24 cellular contexts compared by ENCODE assay signal in the genomic region with DNA sequence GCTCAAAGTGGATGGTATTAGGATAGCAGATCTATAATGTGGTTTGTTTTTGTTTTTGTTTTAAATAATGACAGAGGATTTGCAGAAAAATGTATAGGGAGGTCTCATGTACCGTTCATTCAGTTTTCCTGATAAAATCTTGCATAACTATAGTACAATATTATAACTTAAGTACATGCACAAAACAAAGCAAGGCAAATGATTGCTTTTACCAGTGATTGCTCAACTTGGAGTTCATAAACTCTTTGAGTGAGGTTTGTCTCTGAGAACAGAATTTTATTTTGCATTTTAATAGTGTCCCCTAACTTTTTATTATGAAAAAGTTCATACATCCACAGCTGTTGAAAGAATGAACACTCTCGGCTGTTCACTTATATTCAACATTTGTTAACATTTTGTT.
DNase-seq lines count a peak whose midpoint lies in the region; ATAC-seq and TF ChIP-seq lines count a peak whose summit lies in the region.
"Had no signal": no experiment of that assay in that cellular context is flagged by ENCODE, and none has a peak within 500 bp of the region (broad histone marks: within the 10 kb centered on the region; RNA-seq: fewer than 3 reads in every experiment).

No MANE protein-coding gene starts in this region.

- no peak for TF ChIP-seq CTCF in HFFc6 (IDR thresholded peaks at IDR 0.05)
- no peak for TF ChIP-seq CTCF in glutamatergic neuron (IDR thresholded peaks at IDR 0.05; ENCODE audit: partially characterized antibody, unreplicated experiment)
- no peak for TF ChIP-seq CTCF in neutrophil (IDR thresholded peaks at IDR 0.05)

- H3K9me3 ChIP-seq in adipocyte (ENCODE audit: control insufficient read depth, low read length): no peaks in the 10 kb centered on the region
- no peaks in the 10 kb centered on the region for H3K9me3 ChIP-seq in neutrophil
- no peaks in the 10 kb centered on the region for H3K9me3 ChIP-seq in effector memory CD4-positive, alpha-beta T cell (ENCODE audit: control insufficient read depth, low read length)
- H3K9me3 ChIP-seq: BLaER1 treated with 17β-estradiol and CSF1 and Interleukin-3, amounts not matched to agents 10 nM and 100 nM; right lobe of liver had no signal

- H3K9me3 Mint-ChIP-seq in HFFc6 (no peaks in the 10 kb centered on the region), glutamatergic neuron (ENCODE audit: unreplicated experiment) (peaks cover 23% of the 10 kb centered on the region)
- no peaks in the 10 kb centered on the region for H3K9me3 Mint-ChIP-seq in activated T-cell treated with anti-CD3 and anti-CD28 coated beads, Interleukin-2, amount 50 U/mL, for 4 hours
- H3K9me3 Mint-ChIP-seq: activated CD4-positive, alpha-beta memory T cell treated with anti-CD3 and anti-CD28 coated beads, Interleukin-2, amount 10 ng/mL, durations not matched to agents 7 days and 5 days; natural killer cell treated with Interleukin-12 subunit alpha and Interleukin-12 subunit beta and Interleukin-15 and Interleukin-18, amount 100 ng/mL, for 72 hours; T-helper 1 cell treated with Interleukin-12 subunit alpha and Interleukin-12 subunit beta and Interleukin-4 antibody, amounts not matched to agents 30 μg/mL and 1 μg/mL, for 36 hours had no signal

- no peak overlapping the region for H3K9ac ChIP-seq in adipocyte (ENCODE audit: low read length)
- H3K9ac ChIP-seq: BLaER1 treated with 17β-estradiol and CSF1 and Interleukin-3, amounts not matched to agents 10 nM and 100 nM had no signal

- peak overlapping the region; percentile 28 for H3K27ac ChIP-seq in neutrophil
- H3K27ac ChIP-seq in effector memory CD4-positive, alpha-beta T cell (ENCODE audit: insufficient read depth, low read length, poor library complexity, severe bottlenecking): no peak overlapping the region
- H3K27ac ChIP-seq: BLaER1 treated with 17β-estradiol and CSF1 and Interleukin-3, amounts not matched to agents 10 nM and 100 nM; brain microvascular endothelial cell; right lobe of liver had no signal

- H3K4me3 ChIP-seq in adipocyte (ENCODE audit: low read length) (no peak overlapping the region), neutrophil (ENCODE audit: low read depth in 1 of 2, low read length in 1 of 2) (no peak overlapping the region)
- no peak overlapping the region for H3K4me3 ChIP-seq in effector memory CD4-positive, alpha-beta T cell (ENCODE audit: insufficient read depth, low read depth, low read length, poor library complexity, severe bottlenecking)
- H3K4me3 ChIP-seq: BLaER1 treated with 17β-estradiol and CSF1 and Interleukin-3, amounts not matched to agents 10 nM and 100 nM; right lobe of liver had no signal

- peak overlapping the region; percentile 62 for H3K27ac Mint-ChIP-seq in HFFc6
- peak overlapping the region; percentile 98 for H3K27ac Mint-ChIP-seq in glutamatergic neuron (ENCODE audit: unreplicated experiment)
- H3K27ac Mint-ChIP-seq: activated CD4-positive, alpha-beta memory T cell treated with anti-CD3 and anti-CD28 coated beads, Interleukin-2, amount 10 ng/mL, durations not matched to agents 7 days and 5 days; activated naive CD8-positive, alpha-beta T cell treated with anti-CD3 and anti-CD28 coated beads, Interleukin-2, amount 50 U/mL, for 24 hours; natural killer cell treated with Interleukin-12 subunit alpha and Interleukin-12 subunit beta and Interleukin-15 and Interleukin-18, amount 100 ng/mL, for 72 hours; T-helper 1 cell treated with Interleukin-12 subunit alpha and Interleukin-12 subunit beta and Interleukin-4 antibody, amounts not matched to agents 30 μg/mL and 1 μg/mL, for 36 hours had no signal

- H3K27me3 ChIP-seq in adipocyte (replicated peaks; ENCODE audit: control insufficient read depth, insufficient read depth, low read length): no peaks in the 10 kb centered on the region
- H3K27me3 ChIP-seq in neutrophil: no peaks in the 10 kb centered on the region
- H3K27me3 ChIP-seq in effector memory CD4-positive, alpha-beta T cell (replicated peaks; ENCODE audit: control insufficient read depth, insufficient read depth, low read length, poor library complexity, severe bottlenecking): no peaks in the 10 kb centered on the region
- H3K27me3 ChIP-seq: BLaER1 treated with 17β-estradiol and CSF1 and Interleukin-3, amounts not matched to agents 10 nM and 100 nM; brain microvascular endothelial cell; right lobe of liver had no signal

- ATAC-seq in activated T-cell treated with anti-CD3 and anti-CD28 coated beads, Interleukin-2, amount 50 U/mL, for 4 hours: no peak
- ATAC-seq: activated naive CD8-positive, alpha-beta T cell treated with anti-CD3 and anti-CD28 coated beads, Interleukin-2, amount 50 U/mL, for 24 hours; natural killer cell treated with Interleukin-12 subunit alpha and Interleukin-12 subunit beta and Interleukin-15 and Interleukin-18, amount 100 ng/mL, for 72 hours had no signal

- peaks cover 13% of the 10 kb centered on the region for H3K36me3 ChIP-seq in adipocyte (ENCODE audit: control insufficient read depth, insufficient read depth, low read length, severe bottlenecking)
- peaks cover 20% of the 10 kb centered on the region for H3K36me3 ChIP-seq in neutrophil
- H3K36me3 ChIP-seq in effector memory CD4-positive, alpha-beta T cell (ENCODE audit: control insufficient read depth, insufficient read depth, low read length): no peaks in the 10 kb centered on the region
- H3K36me3 ChIP-seq: right lobe of liver had no signal

- H3K36me3 Mint-ChIP-seq in HFFc6 (ENCODE audit: low read depth) (peaks cover 20% of the 10 kb centered on the region), glutamatergic neuron (ENCODE audit: unreplicated experiment) (no peaks in the 10 kb centered on the region)
- peaks cover 23% of the 10 kb centered on the region for H3K36me3 Mint-ChIP-seq in activated T-cell treated with anti-CD3 and anti-CD28 coated beads, Interleukin-2, amount 50 U/mL, for 4 hours (ENCODE audit: insufficient read depth)

- DNase-seq in HFFc6 (no peak), adipocyte (ENCODE audit: low read depth) (peak; percentile 63), glutamatergic neuron (no peak), SHP77 (lab: John Stamatoyannopoulos, UW) (no peak), globus pallidus (ENCODE audit: low spot score) (no peak)
- no peak for DNase-seq in effector memory CD4-positive, alpha-beta T cell
- DNase-seq in activated T-cell treated with anti-CD3 and anti-CD28 coated beads, Interleukin-2, amount 50 U/mL, for 4 hours: no peak
- DNase-seq: activated CD4-positive, alpha-beta memory T cell treated with anti-CD3 and anti-CD28 coated beads, Interleukin-2, amount 10 ng/mL, durations not matched to agents 7 days and 5 days; activated CD4-positive, CD25-positive, alpha-beta regulatory T cell treated with anti-CD3 and anti-CD28 coated beads, Interleukin-2, amount 50 U/mL, for 72 hours; activated CD8-positive, alpha-beta memory T cell treated with anti-CD3 and anti-CD28 coated beads, Interleukin-2, amount 50 U/mL, for 48 hours; activated naive CD8-positive, alpha-beta T cell treated with anti-CD3 and anti-CD28 coated beads, Interleukin-2, amount 50 U/mL, for 24 hours; brain microvascular endothelial cell; COR-L47; cortex of kidney; H7; NCI-H187 treated with DMSO at 0.1 percent for 48 hours; NCI-H526; right lobe of liver; stimulated activated CD4-positive, alpha-beta T cell treated with anti-CD3 and anti-CD28 coated beads, Interleukin-12 subunit alpha, Interleukin-12 subunit beta, amount 100 ng/mL, for 4 hours; stimulated activated CD4-positive, alpha-beta T cell treated with anti-CD3 and anti-CD28 coated beads, Interleukin-4, amount 100 ng/mL, for 1 hour had no signal

- peaks cover 91% of the 10 kb centered on the region for H3K4me1 Mint-ChIP-seq in HFFc6 (ENCODE audit: low read depth)
- peaks cover 66% of the 10 kb centered on the region for H3K4me1 Mint-ChIP-seq in glutamatergic neuron (ENCODE audit: low read depth, unreplicated experiment)
- H3K4me1 Mint-ChIP-seq in activated T-cell treated with anti-CD3 and anti-CD28 coated beads, Interleukin-2, amount 50 U/mL, for 4 hours (ENCODE audit: low read depth): peaks cover 65% of the 10 kb centered on the region

- H3K4me1 ChIP-seq in adipocyte (ENCODE audit: control insufficient read depth, insufficient read depth, low read length): peaks cover 67% of the 10 kb centered on the region
- H3K4me1 ChIP-seq in neutrophil (ENCODE audit: control insufficient read depth in 1 of 2, insufficient read depth in 1 of 2, low read depth in 1 of 2, low read length in 1 of 2): no peaks in the 10 kb centered on the region
- peaks cover under 1% of the 10 kb centered on the region for H3K4me1 ChIP-seq in effector memory CD4-positive, alpha-beta T cell (ENCODE audit: control insufficient read depth, insufficient read depth, low read length, poor library complexity, severe bottlenecking)

- H3K27me3 Mint-ChIP-seq in HFFc6 (ENCODE audit: insufficient read depth): no peaks in the 10 kb centered on the region
- peaks cover 14% of the 10 kb centered on the region for H3K27me3 Mint-ChIP-seq in glutamatergic neuron (ENCODE audit: unreplicated experiment)
- H3K27me3 Mint-ChIP-seq in activated T-cell treated with anti-CD3 and anti-CD28 coated beads, Interleukin-2, amount 50 U/mL, for 4 hours (ENCODE audit: low read depth): no peaks in the 10 kb centered on the region
- H3K27me3 Mint-ChIP-seq: activated CD4-positive, alpha-beta memory T cell treated with anti-CD3 and anti-CD28 coated beads, Interleukin-2, amount 10 ng/mL, durations not matched to agents 7 days and 5 days; activated naive CD8-positive, alpha-beta T cell treated with anti-CD3 and anti-CD28 coated beads, Interleukin-2, amount 50 U/mL, for 24 hours; natural killer cell treated with Interleukin-12 subunit alpha and Interleukin-12 subunit beta and Interleukin-15 and Interleukin-18, amount 100 ng/mL, for 72 hours had no signal

- H3K4me3 Mint-ChIP-seq in HFFc6 (no peak overlapping the region), glutamatergic neuron (ENCODE audit: unreplicated experiment) (peak overlapping the region; percentile 57)
- no peak overlapping the region for H3K4me3 Mint-ChIP-seq in activated T-cell treated with anti-CD3 and anti-CD28 coated beads, Interleukin-2, amount 50 U/mL, for 4 hours
- H3K4me3 Mint-ChIP-seq: activated CD4-positive, alpha-beta memory T cell treated with anti-CD3 and anti-CD28 coated beads, Interleukin-2, amount 10 ng/mL, durations not matched to agents 7 days and 5 days; activated naive CD8-positive, alpha-beta T cell treated with anti-CD3 and anti-CD28 coated beads, Interleukin-2, amount 50 U/mL, for 24 hours; natural killer cell treated with Interleukin-12 subunit alpha and Interleukin-12 subunit beta and Interleukin-15 and Interleukin-18, amount 100 ng/mL, for 72 hours; T-helper 1 cell treated with Interleukin-12 subunit alpha and Interleukin-12 subunit beta and Interleukin-4 antibody, amounts not matched to agents 30 μg/mL and 1 μg/mL, for 36 hours had no signal
